In genomic region chr4:6364581-6364980, GRCh38 we compare ENCODE assay signal across 24 cellular contexts.
DNase-seq lines count a peak whose midpoint lies in the region; ATAC-seq and TF ChIP-seq lines count a peak whose summit lies in the region.
"Had no signal": no experiment of that assay in that cellular context is flagged by ENCODE, and none has a peak within 500 bp of the region (broad histone marks: within the 10 kb centered on the region; RNA-seq: fewer than 3 reads in every experiment).

No MANE protein-coding gene starts in this region.

- no peaks in the 10 kb centered on the region for H3K36me3 ChIP-seq in right atrium auricular region
- no peaks in the 10 kb centered on the region for H3K36me3 ChIP-seq in neural cell (ENCODE audit: insufficient read depth, low read length)
- no peaks in the 10 kb centered on the region for H3K36me3 ChIP-seq in Karpas-422 (ENCODE audit: insufficient read depth, low read length)
- H3K36me3 ChIP-seq: BE2C, BLaER1 had no signal

- no peak for TF ChIP-seq EP300 in neural cell (conservative IDR thresholded peaks at IDR 0.05; ENCODE audit: poor library complexity, severe bottlenecking)

- H3K4me2 ChIP-seq in neural cell (ENCODE audit: low read length) (no peak overlapping the region), Karpas-422 (ENCODE audit: low read depth, low read length, poor library complexity, severe bottlenecking) (no peak overlapping the region)
- H3K4me2 ChIP-seq: A549, BLaER1 had no signal

- H3K27ac ChIP-seq in right atrium auricular region (no peak overlapping the region), neural cell (ENCODE audit: low read length) (peak overlapping the region; percentile 76), Karpas-422 (ENCODE audit: low read length) (no peak overlapping the region)
- H3K27ac ChIP-seq: 22Rv1, A549, BLaER1 had no signal

- no peaks in the 10 kb centered on the region for H3F3A ChIP-seq in neural cell (ENCODE audit: insufficient read depth, low read length, poor library complexity, severe bottlenecking)

- no peaks in the 10 kb centered on the region for H3K27me3 ChIP-seq in right atrium auricular region
- no peaks in the 10 kb centered on the region for H3K27me3 ChIP-seq in neural cell (ENCODE audit: insufficient read depth, low read depth, low read length)
- no peaks in the 10 kb centered on the region for H3K27me3 ChIP-seq in Karpas-422 (ENCODE audit: low read length)
- H3K27me3 ChIP-seq: BE2C, BLaER1 had no signal

- no peaks in the 10 kb centered on the region for H3K9me3 ChIP-seq in right atrium auricular region
- H3K9me3 ChIP-seq in neural cell (ENCODE audit: low read length): no peaks in the 10 kb centered on the region
- H3K9me3 ChIP-seq in Karpas-422 (ENCODE audit: low read length): no peaks in the 10 kb centered on the region
- H3K9me3 ChIP-seq: A549, BE2C, BLaER1 had no signal

- intact Hi-C loops in Right ventricle myocardium inferior (cut with DNase I) (no loop called here), left ventricle myocardium superior (cut with micrococcal nuclease) (no loop called here), cardiac septum (cut with DNase I) (no loop called here)

- H3K79me2 ChIP-seq in neural cell (replicated peaks; ENCODE audit: insufficient read depth, low read length): no peaks in the 10 kb centered on the region
- H3K79me2 ChIP-seq in Karpas-422 (ENCODE audit: low read length): no peaks in the 10 kb centered on the region

- H3K4me1 ChIP-seq in right atrium auricular region (no peaks in the 10 kb centered on the region), Karpas-422 (ENCODE audit: low read length) (no peaks in the 10 kb centered on the region)
- H3K4me1 ChIP-seq: A549, BE2C had no signal

- H2AFZ ChIP-seq in neural cell (ENCODE audit: low read depth, low read length): no peak overlapping the region
- H2AFZ ChIP-seq in Karpas-422 (ENCODE audit: low read length): no peak overlapping the region

- DNase-seq in Right ventricle myocardium inferior (ENCODE audit: missing footprints) (peak; percentile 17), right atrium auricular region (ENCODE audit: low spot score) (no peak), left ventricle myocardium superior (peak; percentile 0), cardiac septum (ENCODE audit: low spot score) (no peak), NCI-H1105 (lab: John Stamatoyannopoulos, UW) (no peak), Karpas-422 (no peak)
- DNase-seq: BE2C; C1 segment of cervical spinal cord; CD4-positive, alpha-beta memory T cell; CD4-positive, CD25-positive, alpha-beta regulatory T cell; CD8-positive, alpha-beta memory T cell; COR-L47; DMS 273 treated with DMSO at 0.1 percent for 48 hours; DMS153; DMS53; DMS79; DND-41; EL; GDM1 had no signal

- no peak for ATAC-seq in Right ventricle myocardium inferior
- no peak for ATAC-seq in left ventricle myocardium superior
- ATAC-seq: A549, GM12878 had no signal

- H4K20me1 ChIP-seq in neural cell (ENCODE audit: insufficient read depth): no peaks in the 10 kb centered on the region
- no peaks in the 10 kb centered on the region for H4K20me1 ChIP-seq in Karpas-422 (ENCODE audit: insufficient read depth, low read depth, low read length)

- no peak overlapping the region for H3K4me3 ChIP-seq in right atrium auricular region
- H3K4me3 ChIP-seq in neural cell (ENCODE audit: low read length): no peak overlapping the region
- no peak overlapping the region for H3K4me3 ChIP-seq in Karpas-422 (ENCODE audit: low read length)
- H3K4me3 ChIP-seq: A549, BLaER1, GM12878 had no signal

- TF ChIP-seq RAD21 in neural cell (conservative IDR thresholded peaks at IDR 0.05): no peak

- no peaks in the 10 kb centered on the region for H3K9me2 ChIP-seq in neural cell (ENCODE audit: insufficient read depth, low read length)
- no peaks in the 10 kb centered on the region for H3K9me2 ChIP-seq in Karpas-422 (replicated peaks; ENCODE audit: insufficient read depth, low read length)

- H3K9ac ChIP-seq in neural cell (ENCODE audit: low read length): peak overlapping the region; percentile 54
- no peak overlapping the region for H3K9ac ChIP-seq in Karpas-422 (ENCODE audit: low read length)
- H3K9ac ChIP-seq: BLaER1 had no signal

- TF ChIP-seq CTCF in right atrium auricular region (IDR thresholded peaks at IDR 0.05) (no peak), neural cell (IDR thresholded peaks at IDR 0.05; ENCODE audit: poor library complexity, severe bottlenecking) (no peak)

TF ChIP-seq in neural cell, 6 proteins besides CTCF, POLR2A, EP300 and RAD21:
- TF ChIP-seq, protein P1, sequence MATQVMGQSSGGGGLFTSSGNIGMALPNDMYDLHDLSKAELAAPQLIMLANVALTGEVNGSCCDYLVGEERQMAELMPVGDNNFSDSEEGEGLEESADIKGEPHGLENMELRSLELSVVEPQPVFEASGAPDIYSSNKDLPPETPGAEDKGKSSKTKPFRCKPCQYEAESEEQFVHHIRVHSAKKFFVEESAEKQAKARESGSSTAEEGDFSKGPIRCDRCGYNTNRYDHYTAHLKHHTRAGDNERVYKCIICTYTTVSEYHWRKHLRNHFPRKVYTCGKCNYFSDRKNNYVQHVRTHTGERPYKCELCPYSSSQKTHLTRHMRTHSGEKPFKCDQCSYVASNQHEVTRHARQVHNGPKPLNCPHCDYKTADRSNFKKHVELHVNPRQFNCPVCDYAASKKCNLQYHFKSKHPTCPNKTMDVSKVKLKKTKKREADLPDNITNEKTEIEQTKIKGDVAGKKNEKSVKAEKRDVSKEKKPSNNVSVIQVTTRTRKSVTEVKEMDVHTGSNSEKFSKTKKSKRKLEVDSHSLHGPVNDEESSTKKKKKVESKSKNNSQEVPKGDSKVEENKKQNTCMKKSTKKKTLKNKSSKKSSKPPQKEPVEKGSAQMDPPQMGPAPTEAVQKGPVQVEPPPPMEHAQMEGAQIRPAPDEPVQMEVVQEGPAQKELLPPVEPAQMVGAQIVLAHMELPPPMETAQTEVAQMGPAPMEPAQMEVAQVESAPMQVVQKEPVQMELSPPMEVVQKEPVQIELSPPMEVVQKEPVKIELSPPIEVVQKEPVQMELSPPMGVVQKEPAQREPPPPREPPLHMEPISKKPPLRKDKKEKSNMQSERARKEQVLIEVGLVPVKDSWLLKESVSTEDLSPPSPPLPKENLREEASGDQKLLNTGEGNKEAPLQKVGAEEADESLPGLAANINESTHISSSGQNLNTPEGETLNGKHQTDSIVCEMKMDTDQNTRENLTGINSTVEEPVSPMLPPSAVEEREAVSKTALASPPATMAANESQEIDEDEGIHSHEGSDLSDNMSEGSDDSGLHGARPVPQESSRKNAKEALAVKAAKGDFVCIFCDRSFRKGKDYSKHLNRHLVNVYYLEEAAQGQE (IDR thresholded peaks at IDR 0.05; ENCODE audit: borderline replicate concordance): no peak
- no peak for TF ChIP-seq TAF1 (IDR thresholded peaks at IDR 0.05; ENCODE audit: low read depth)
- no peak for TF ChIP-seq SMC3 (conservative IDR thresholded peaks at IDR 0.05; ENCODE audit: poor library complexity)
- no peak for TF ChIP-seq EZH2 (IDR thresholded peaks at IDR 0.05; ENCODE audit: borderline replicate concordance, insufficient read depth, low read length, poor library complexity, severe bottlenecking)
- no peak for TF ChIP-seq POLR2AphosphoS5 (IDR thresholded peaks at IDR 0.05)
- TF ChIP-seq MXI1 (conservative IDR thresholded peaks at IDR 0.05; ENCODE audit: poor library complexity, severe bottlenecking): no peak
TF ChIP-seq in neural cell: peak in this region for 0.

Comparison
In these comparisons a context has a peak if more than half of its experiments do, and no peak if none do; other contexts are left out.
1. DNase-seq: peak in Right ventricle myocardium inferior (single experiment) and left ventricle myocardium superior (single experiment); none in right atrium auricular region (single experiment), cardiac septum (single experiment), NCI-H1105 (single experiment) and Karpas-422 (single experiment).